ENCODE assay signal across 26 cellular contexts in the genomic region with DNA sequence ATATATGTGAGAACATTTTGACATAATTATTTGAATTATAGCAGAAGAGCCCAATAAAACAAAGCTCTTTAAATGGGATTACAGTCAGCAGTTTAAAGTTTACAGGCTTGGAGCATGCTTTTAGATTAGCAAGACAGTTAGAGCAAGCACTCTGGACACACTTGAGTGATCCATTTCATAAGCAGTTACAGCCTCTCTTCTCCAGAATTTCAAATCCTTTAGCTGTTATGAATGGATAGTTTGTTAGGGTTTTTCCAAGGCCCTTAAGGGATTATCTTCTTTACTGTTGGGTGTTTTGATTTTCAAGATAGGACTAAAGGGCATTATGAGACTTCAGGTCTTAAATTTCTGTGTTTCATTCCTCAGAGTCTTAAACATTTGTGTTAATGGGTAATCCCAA. TPM values are rescaled to one million over a fixed set of nuclear protein-coding genes. Genes with fewer than 3 reads are reported as not detected.
"Had no signal": no experiment of that assay in that cellular context is flagged by ENCODE, and none has a peak within 500 bp of the region (broad histone marks: within the 10 kb centered on the region; RNA-seq: fewer than 3 reads in every experiment).

No MANE protein-coding gene starts in this region.

- H3K4me1 ChIP-seq: left lung, suprapubic skin, tibial nerve had no signal

- H3K27me3 ChIP-seq: left lung, right atrium auricular region, suprapubic skin, tibial nerve had no signal

- FAIRE-seq: endometrium, kidney, urothelium cell line had no signal

- H3K9me3 ChIP-seq: left lung, right atrium auricular region, suprapubic skin, tibial nerve had no signal

- H3K36me3 ChIP-seq: left lung, right atrium auricular region, suprapubic skin, tibial nerve had no signal

- H3K4me3 ChIP-seq: left lung, lung, right atrium auricular region, suprapubic skin, tibial nerve had no signal

- DNase-seq: activated CD4-positive, alpha-beta T cell treated with anti-CD3 and anti-CD28 coated beads for 36 hours; activated CD4-positive, alpha-beta T cell treated with anti-CD3 and anti-CD28 coated beads, Interleukin-2, amount 50 U/mL, for 48 hours; activated effector memory CD4-positive, alpha-beta T cell treated with anti-CD3 and anti-CD28 coated beads, Interleukin-2, amount 50 U/mL, for 16 hours; activated naive CD4-positive, alpha-beta T cell treated with anti-CD3 and anti-CD28 coated beads, Interleukin-2, amount 10 ng/mL, durations not matched to agents 7 days and 5 days; activated T-cell treated with anti-CD3 and anti-CD28 coated beads, Interleukin-2, amount 50 U/mL, for 48 hours; amygdala; foreskin fibroblast; kidney; left lung; naive thymus-derived CD8-positive, alpha-beta T cell; stimulated activated CD4-positive, alpha-beta T cell treated with anti-CD3 and anti-CD28 coated beads, Interleukin-2, amount 100 ng/mL, for 24 hours; stimulated activated naive CD8-positive, alpha-beta T cell treated with anti-CD3 and anti-CD28 coated beads, Interleukin-15, amount 100 ng/mL, for 72 hours; T-cell had no signal

RNA-seq across cellular contexts. Expression of gene BEST3, which starts 36.3 kb away (rescaled TPM):
- total RNA-seq: activated CD4-positive, alpha-beta T cell treated with anti-CD3 and anti-CD28 coated beads for 36 hours; activated CD8-positive, alpha-beta memory T cell treated with anti-CD3 and anti-CD28 coated beads for 36 hours; fibroblast of lung; left lung; naive thymus-derived CD8-positive, alpha-beta T cell; posterior vena cava; T-cell; tibial nerve; WTC11 had no signal

RNA-seq across cellular contexts. Expression of gene LRRC10, which starts 52.1 kb away (rescaled TPM):
- total RNA-seq: activated CD4-positive, alpha-beta T cell treated with anti-CD3 and anti-CD28 coated beads for 36 hours; activated CD8-positive, alpha-beta memory T cell treated with anti-CD3 and anti-CD28 coated beads for 36 hours; cerebellum; fibroblast of lung; glomerular endothelial cell; kidney; left lung; naive thymus-derived CD8-positive, alpha-beta T cell; osteoblast; posterior vena cava; suprapubic skin; T-cell; tibial nerve; WTC11 had no signal
